9 cellular contexts compared by ENCODE assay signal in genomic region chr6:35495258-35496035, GRCh38. TPM values are rescaled to one million over a fixed set of nuclear protein-coding genes. Genes with fewer than 3 reads are reported as not detected.
DNase-seq lines count a peak whose midpoint lies in the region; ATAC-seq, FAIRE-seq and TF ChIP-seq lines count a peak whose summit lies in the region.
"Had no signal": no experiment of that assay in that cellular context is flagged by ENCODE, and none has a peak within 500 bp of the region (broad histone marks: within the 10 kb centered on the region; RNA-seq: fewer than 3 reads in every experiment).

No MANE protein-coding gene starts in this region.

- intact Hi-C loops in kidney (cut with DNase I), result no loop called here

- no peak for ATAC-seq in stimulated activated naive CD8-positive, alpha-beta T cell treated with anti-CD3 and anti-CD28 coated beads, Interleukin-15, amount 100 ng/mL, for 72 hours

- H3K27ac Mint-ChIP-seq in stimulated activated naive CD8-positive, alpha-beta T cell treated with anti-CD3 and anti-CD28 coated beads, Interleukin-15, amount 100 ng/mL, for 72 hours, result no peak overlapping the region

- TF ChIP-seq CTCF in HFF-Myc (IDR thresholded peaks at IDR 0.05; ENCODE audit: low read depth, low read length, missing control alignments), result no peak
- TF ChIP-seq CTCF in kidney (IDR thresholded peaks at IDR 0.05; ENCODE audit: borderline replicate concordance, extremely low read depth, insufficient read depth), result no peak

- peaks cover 31% of the 10 kb centered on the region for H3K4me1 ChIP-seq in adipocyte (ENCODE audit: control insufficient read depth, insufficient read depth, low read length)
- H3K4me1 ChIP-seq in kidney (ENCODE audit: control insufficient read depth in 1 of 2, insufficient read depth in 1 of 2, low read depth in 1 of 2, low read length in 2 of 2), result peaks cover 8 to 28% of the 10 kb centered on the region in 2 donors

- peak overlapping the region; percentile 42 to 89 for H3K27ac ChIP-seq in kidney (ENCODE audit: low read depth in 2 of 2, low read length in 2 of 2)

- no peaks in the 10 kb centered on the region for H3K36me3 ChIP-seq in adipocyte (ENCODE audit: control insufficient read depth, insufficient read depth, low read length, severe bottlenecking)
- H3K36me3 ChIP-seq in kidney (ENCODE audit: control insufficient read depth in 1 of 2, insufficient read depth in 2 of 2, low read length in 2 of 2), result no peaks in the 10 kb centered on the region
- H3K36me3 ChIP-seq: adrenal gland had no signal

- FAIRE-seq in kidney (lab: Jason Lieb, UNC), result no peak

- no peaks in the 10 kb centered on the region for H3K27me3 ChIP-seq in adipocyte (replicated peaks; ENCODE audit: control insufficient read depth, insufficient read depth, low read length)
- H3K27me3 ChIP-seq: adrenal gland had no signal

- DNase-seq in HFF-Myc (ENCODE audit: extremely low read depth, low read depth) (no peak), adipocyte (ENCODE audit: low read depth) (peak; percentile 42), kidney (no peak), MV-4-11 (lab: John Stamatoyannopoulos, UW) (no peak), SK-N-DZ (ENCODE audit: low spot score) (no peak)
- no peak for DNase-seq in stimulated activated naive CD8-positive, alpha-beta T cell treated with anti-CD3 and anti-CD28 coated beads, Interleukin-15, amount 100 ng/mL, for 72 hours
- no peak for DNase-seq in stimulated activated CD8-positive, alpha-beta memory T cell treated with anti-CD3 and anti-CD28 coated beads, Interleukin-4, amount 100 ng/mL, for 48 hours
- DNase-seq: NCI-H1930 had no signal

- peak overlapping the region; percentile 83 for H3K9ac ChIP-seq in adipocyte (ENCODE audit: low read length)
- peak overlapping the region in 1 of 2 donors; percentile 82 for H3K9ac ChIP-seq in kidney (ENCODE audit: low read length in 2 of 2)

- peaks cover 30% of the 10 kb centered on the region for H3K27me3 Mint-ChIP-seq in stimulated activated naive CD8-positive, alpha-beta T cell treated with anti-CD3 and anti-CD28 coated beads, Interleukin-15, amount 100 ng/mL, for 72 hours

- H3K4me1 Mint-ChIP-seq in stimulated activated naive CD8-positive, alpha-beta T cell treated with anti-CD3 and anti-CD28 coated beads, Interleukin-15, amount 100 ng/mL, for 72 hours, result peaks cover 31% of the 10 kb centered on the region

- H3K4me3 ChIP-seq in HFF-Myc (replicated peaks; ENCODE audit: low read depth, low read length), result peak overlapping the region; percentile 50
- peak overlapping the region; percentile 87 for H3K4me3 ChIP-seq in adipocyte (ENCODE audit: low read length)
- H3K4me3 ChIP-seq in kidney (ENCODE audit: low read length in 2 of 2), result peak overlapping the region; percentile 62 to 69

- H3K9me3 Mint-ChIP-seq in stimulated activated naive CD8-positive, alpha-beta T cell treated with anti-CD3 and anti-CD28 coated beads, Interleukin-15, amount 100 ng/mL, for 72 hours, result no peaks in the 10 kb centered on the region

- H3K9me3 ChIP-seq in adipocyte (ENCODE audit: control insufficient read depth, low read length), result no peaks in the 10 kb centered on the region
- H3K9me3 ChIP-seq in kidney (ENCODE audit: control insufficient read depth in 1 of 2, low read length in 2 of 2), result no peaks in the 10 kb centered on the region
- H3K9me3 ChIP-seq: adrenal gland had no signal

- peak overlapping the region; percentile 21 to 55 for H3K4me3 Mint-ChIP-seq in stimulated activated naive CD8-positive, alpha-beta T cell treated with anti-CD3 and anti-CD28 coated beads, Interleukin-15, amount 100 ng/mL, for 72 hours

RNA-seq across cellular contexts. Expression of gene TEAD3, which starts 1.4 kb away (rescaled TPM):
- 18.0 TPM for total RNA-seq in kidney
- polyA plus RNA-seq in kidney (ENCODE audit: insufficient read depth, low read depth, low replicate concordance), result 11.3 TPM
- polyA plus RNA-seq in SK-N-DZ (2014; cell fraction: cytosol; rRNA removed), result 8.2 and 9.6 TPM in 2 replicates
- 12.2 and 15.4 TPM in 2 replicates for polyA plus RNA-seq in SK-N-DZ (2014; cell fraction: nucleus; rRNA removed)

RNA-seq across cellular contexts. Expression of gene TULP1, which starts 17.2 kb away (rescaled TPM):
- not detected for total RNA-seq in kidney
- polyA plus RNA-seq in kidney (ENCODE audit: insufficient read depth, low read depth, low replicate concordance), result not detected
- not detected in 2 replicates for polyA plus RNA-seq in SK-N-DZ (2014; cell fraction: cytosol; rRNA removed)
- 0.26 and 0.68 TPM in 2 replicates for polyA plus RNA-seq in SK-N-DZ (2014; cell fraction: nucleus; rRNA removed)
- total RNA-seq: adrenal gland had no signal

RNA-seq across cellular contexts. Expression of gene RPL10A, which starts 27.2 kb away (rescaled TPM):
- 1,159 TPM for total RNA-seq in kidney
- polyA plus RNA-seq in kidney (ENCODE audit: insufficient read depth, low read depth, low replicate concordance), result 1,291 TPM
- 1,786 and 2,097 TPM in 2 replicates for polyA plus RNA-seq in SK-N-DZ (2014; cell fraction: cytosol; rRNA removed)
- polyA plus RNA-seq in SK-N-DZ (2014; cell fraction: nucleus; rRNA removed), result 1,399 and 1,465 TPM in 2 replicates

RNA-seq across cellular contexts. Expression of gene FANCE, which starts 43.3 kb away (rescaled TPM):
- 2.7 TPM for total RNA-seq in kidney
- 1.2 TPM for polyA plus RNA-seq in kidney (ENCODE audit: insufficient read depth, low read depth, low replicate concordance)
- polyA plus RNA-seq in SK-N-DZ (2014; cell fraction: cytosol; rRNA removed), result 20.3 and 25.9 TPM in 2 replicates
- 16.8 TPM in 2 replicates for polyA plus RNA-seq in SK-N-DZ (2014; cell fraction: nucleus; rRNA removed)
